1 cellular context compared by ENCODE assay signal in genomic region chr10:48778193-48778857, GRCh38.
TF ChIP-seq lines count a peak whose summit lies in the region.

No MANE protein-coding gene starts in this region.

TF ChIP-seq in GM23338, 12 proteins besides CTCF, POLR2A, EP300 and RAD21 (continued from another document):
- TF ChIP-seq, protein P1, sequence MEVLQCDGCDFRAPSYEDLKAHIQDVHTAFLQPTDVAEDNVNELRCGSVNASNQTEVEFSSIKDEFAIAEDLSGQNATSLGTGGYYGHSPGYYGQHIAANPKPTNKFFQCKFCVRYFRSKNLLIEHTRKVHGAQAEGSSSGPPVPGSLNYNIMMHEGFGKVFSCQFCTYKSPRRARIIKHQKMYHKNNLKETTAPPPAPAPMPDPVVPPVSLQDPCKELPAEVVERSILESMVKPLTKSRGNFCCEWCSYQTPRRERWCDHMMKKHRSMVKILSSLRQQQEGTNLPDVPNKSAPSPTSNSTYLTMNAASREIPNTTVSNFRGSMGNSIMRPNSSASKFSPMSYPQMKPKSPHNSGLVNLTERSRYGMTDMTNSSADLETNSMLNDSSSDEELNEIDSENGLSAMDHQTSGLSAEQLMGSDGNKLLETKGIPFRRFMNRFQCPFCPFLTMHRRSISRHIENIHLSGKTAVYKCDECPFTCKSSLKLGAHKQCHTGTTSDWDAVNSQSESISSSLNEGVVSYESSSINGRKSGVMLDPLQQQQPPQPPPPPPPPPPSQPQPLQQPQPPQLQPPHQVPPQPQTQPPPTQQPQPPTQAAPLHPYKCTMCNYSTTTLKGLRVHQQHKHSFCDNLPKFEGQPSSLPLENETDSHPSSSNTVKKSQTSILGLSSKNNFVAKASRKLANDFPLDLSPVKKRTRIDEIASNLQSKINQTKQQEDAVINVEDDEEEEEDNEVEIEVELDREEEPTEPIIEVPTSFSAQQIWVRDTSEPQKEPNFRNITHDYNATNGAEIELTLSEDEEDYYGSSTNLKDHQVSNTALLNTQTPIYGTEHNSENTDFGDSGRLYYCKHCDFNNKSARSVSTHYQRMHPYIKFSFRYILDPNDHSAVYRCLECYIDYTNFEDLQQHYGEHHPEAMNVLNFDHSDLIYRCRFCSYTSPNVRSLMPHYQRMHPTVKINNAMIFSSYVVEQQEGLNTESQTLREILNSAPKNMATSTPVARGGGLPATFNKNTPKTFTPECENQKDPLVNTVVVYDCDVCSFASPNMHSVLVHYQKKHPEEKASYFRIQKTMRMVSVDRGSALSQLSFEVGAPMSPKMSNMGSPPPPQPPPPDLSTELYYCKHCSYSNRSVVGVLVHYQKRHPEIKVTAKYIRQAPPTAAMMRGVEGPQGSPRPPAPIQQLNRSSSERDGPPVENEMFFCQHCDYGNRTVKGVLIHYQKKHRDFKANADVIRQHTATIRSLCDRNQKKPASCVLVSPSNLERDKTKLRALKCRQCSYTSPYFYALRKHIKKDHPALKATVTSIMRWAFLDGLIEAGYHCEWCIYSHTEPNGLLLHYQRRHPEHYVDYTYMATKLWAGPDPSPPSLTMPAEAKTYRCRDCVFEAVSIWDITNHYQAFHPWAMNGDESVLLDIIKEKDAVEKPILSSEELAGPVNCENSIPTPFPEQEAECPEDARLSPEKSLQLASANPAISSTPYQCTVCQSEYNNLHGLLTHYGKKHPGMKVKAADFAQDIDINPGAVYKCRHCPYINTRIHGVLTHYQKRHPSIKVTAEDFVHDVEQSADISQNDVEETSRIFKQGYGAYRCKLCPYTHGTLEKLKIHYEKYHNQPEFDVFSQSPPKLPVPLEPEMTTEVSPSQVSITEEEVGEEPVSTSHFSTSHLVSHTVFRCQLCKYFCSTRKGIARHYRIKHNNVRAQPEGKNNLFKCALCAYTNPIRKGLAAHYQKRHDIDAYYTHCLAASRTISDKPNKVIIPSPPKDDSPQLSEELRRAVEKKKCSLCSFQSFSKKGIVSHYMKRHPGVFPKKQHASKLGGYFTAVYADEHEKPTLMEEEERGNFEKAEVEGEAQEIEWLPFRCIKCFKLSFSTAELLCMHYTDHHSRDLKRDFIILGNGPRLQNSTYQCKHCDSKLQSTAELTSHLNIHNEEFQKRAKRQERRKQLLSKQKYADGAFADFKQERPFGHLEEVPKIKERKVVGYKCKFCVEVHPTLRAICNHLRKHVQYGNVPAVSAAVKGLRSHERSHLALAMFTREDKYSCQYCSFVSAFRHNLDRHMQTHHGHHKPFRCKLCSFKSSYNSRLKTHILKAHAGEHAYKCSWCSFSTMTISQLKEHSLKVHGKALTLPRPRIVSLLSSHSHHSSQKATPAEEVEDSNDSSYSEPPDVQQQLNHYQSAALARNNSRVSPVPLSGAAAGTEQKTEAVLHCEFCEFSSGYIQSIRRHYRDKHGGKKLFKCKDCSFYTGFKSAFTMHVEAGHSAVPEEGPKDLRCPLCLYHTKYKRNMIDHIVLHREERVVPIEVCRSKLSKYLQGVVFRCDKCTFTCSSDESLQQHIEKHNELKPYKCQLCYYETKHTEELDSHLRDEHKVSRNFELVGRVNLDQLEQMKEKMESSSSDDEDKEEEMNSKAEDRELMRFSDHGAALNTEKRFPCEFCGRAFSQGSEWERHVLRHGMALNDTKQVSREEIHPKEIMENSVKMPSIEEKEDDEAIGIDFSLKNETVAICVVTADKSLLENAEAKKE (CRISPR knock-in tag; IDR thresholded peaks at IDR 0.05), result no peak
- TF ChIP-seq POLR2AphosphoS5 (IDR thresholded peaks at IDR 0.05; ENCODE audit: low read depth) (no peak), JUNB (IDR thresholded peaks at IDR 0.05; ENCODE audit: unreplicated experiment) (no peak), EZH2 (IDR thresholded peaks at IDR 0.05; ENCODE audit: low read depth, unreplicated experiment) (no peak), ZNF331 (CRISPR knock-in tag; IDR thresholded peaks at IDR 0.05; ENCODE audit: low read depth) (no peak), NANOG (IDR thresholded peaks at IDR 0.05; ENCODE audit: borderline replicate concordance) (no peak), EZH2phosphoT487 (IDR thresholded peaks at IDR 0.05; ENCODE audit: unreplicated experiment) (no peak), REST (IDR thresholded peaks at IDR 0.05; ENCODE audit: unreplicated experiment) (no peak)
